Comparison of ENCODE assay signal across 1 cellular context in the genomic region with DNA sequence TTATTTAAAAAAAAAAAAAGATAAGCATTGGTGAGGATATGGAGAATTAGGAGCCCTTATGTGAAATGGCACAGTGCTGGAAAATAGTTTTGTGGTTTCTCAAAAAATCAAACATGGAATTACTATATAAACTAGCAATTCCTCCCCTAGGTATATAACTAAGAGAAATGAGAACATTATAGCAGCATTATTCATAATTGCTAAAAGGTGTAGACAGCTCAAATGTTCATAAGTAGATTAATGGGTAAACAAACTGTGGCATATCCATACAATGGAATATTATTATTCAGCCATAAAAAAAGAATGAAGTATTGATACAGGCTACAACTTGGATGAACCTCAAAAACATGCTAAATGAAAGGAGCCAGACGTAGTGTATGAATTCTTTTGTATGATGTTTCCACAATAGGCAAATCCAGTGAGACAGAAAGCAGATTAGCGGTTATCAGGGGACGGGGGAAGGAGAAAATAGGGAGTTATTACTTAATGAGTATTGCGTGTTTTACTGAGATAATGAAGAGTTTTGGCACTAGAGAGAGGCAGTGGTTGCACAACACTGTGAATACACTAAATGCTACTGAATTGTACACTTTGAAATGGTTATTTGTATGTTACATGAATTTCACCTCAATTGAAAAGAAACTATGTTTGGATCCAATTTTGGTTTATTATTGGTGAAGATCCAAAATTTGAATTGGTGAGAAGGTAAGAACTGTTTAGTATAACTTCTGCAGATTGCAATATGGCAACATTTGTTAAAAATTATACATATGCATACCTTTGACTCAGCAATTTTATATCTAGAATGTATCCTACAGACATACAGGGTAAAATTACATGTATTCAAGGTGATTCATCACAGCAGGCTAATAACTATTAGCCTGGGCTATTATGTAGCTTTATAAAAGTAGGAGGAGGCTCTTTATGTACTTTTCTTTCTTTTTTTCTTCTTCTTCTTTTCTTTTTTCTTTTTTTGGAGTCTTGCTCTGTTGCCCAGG.
TF ChIP-seq lines count a peak whose summit lies in the region.

No MANE protein-coding gene starts in this region.

TF ChIP-seq in WTC11, 78 proteins besides CTCF, POLR2A, EP300 and RAD21 (continued from another document):
- TF ChIP-seq, protein P1, sequence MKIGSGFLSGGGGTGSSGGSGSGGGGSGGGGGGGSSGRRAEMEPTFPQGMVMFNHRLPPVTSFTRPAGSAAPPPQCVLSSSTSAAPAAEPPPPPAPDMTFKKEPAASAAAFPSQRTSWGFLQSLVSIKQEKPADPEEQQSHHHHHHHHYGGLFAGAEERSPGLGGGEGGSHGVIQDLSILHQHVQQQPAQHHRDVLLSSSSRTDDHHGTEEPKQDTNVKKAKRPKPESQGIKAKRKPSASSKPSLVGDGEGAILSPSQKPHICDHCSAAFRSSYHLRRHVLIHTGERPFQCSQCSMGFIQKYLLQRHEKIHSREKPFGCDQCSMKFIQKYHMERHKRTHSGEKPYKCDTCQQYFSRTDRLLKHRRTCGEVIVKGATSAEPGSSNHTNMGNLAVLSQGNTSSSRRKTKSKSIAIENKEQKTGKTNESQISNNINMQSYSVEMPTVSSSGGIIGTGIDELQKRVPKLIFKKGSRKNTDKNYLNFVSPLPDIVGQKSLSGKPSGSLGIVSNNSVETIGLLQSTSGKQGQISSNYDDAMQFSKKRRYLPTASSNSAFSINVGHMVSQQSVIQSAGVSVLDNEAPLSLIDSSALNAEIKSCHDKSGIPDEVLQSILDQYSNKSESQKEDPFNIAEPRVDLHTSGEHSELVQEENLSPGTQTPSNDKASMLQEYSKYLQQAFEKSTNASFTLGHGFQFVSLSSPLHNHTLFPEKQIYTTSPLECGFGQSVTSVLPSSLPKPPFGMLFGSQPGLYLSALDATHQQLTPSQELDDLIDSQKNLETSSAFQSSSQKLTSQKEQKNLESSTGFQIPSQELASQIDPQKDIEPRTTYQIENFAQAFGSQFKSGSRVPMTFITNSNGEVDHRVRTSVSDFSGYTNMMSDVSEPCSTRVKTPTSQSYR (CRISPR knock-in tag; IDR thresholded peaks at IDR 0.05), result no peak
- no peak for TF ChIP-seq NFYB (CRISPR knock-in tag; conservative IDR thresholded peaks at IDR 0.05; ENCODE audit: low read depth)
- TF ChIP-seq, protein P2, sequence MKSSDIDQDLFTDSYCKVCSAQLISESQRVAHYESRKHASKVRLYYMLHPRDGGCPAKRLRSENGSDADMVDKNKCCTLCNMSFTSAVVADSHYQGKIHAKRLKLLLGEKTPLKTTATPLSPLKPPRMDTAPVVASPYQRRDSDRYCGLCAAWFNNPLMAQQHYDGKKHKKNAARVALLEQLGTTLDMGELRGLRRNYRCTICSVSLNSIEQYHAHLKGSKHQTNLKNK (CRISPR knock-in tag; IDR thresholded peaks at IDR 0.05), result no peak
- TF ChIP-seq, protein P3, sequence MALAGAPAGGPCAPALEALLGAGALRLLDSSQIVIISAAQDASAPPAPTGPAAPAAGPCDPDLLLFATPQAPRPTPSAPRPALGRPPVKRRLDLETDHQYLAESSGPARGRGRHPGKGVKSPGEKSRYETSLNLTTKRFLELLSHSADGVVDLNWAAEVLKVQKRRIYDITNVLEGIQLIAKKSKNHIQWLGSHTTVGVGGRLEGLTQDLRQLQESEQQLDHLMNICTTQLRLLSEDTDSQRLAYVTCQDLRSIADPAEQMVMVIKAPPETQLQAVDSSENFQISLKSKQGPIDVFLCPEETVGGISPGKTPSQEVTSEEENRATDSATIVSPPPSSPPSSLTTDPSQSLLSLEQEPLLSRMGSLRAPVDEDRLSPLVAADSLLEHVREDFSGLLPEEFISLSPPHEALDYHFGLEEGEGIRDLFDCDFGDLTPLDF (CRISPR knock-in tag; IDR thresholded peaks at IDR 0.05), result no peak
- no peak for TF ChIP-seq NFATC4 (CRISPR knock-in tag; IDR thresholded peaks at IDR 0.05)
TF ChIP-seq in WTC11: peak in this region for 0.
